In the genomic region with DNA sequence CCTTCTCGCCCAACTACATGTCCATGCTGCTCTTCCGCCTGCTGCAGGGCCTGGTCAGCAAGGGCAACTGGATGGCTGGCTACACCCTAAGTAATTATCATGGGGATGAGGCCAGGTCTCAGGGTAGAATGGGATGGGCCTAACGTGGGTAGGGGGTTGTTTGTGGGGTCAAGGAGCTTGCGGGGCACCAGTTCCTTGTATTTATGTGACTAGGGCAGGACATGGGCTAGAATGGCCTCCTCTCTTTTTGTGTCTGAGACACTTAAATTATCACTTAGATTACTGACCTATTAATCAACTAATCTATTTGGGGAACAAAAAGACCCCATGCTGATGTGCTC, we compare ENCODE assay signal across 16 cellular contexts.
"Had no signal": no experiment of that assay in that cellular context is flagged by ENCODE, and none has a peak within 500 bp of the region (broad histone marks: within the 10 kb centered on the region; RNA-seq: fewer than 3 reads in every experiment).

No MANE protein-coding gene starts in this region.

- H3K27ac ChIP-seq: colonic mucosa, gastrocnemius medialis, heart right ventricle, psoas muscle, suprapubic skin, upper lobe of right lung, WERI-Rb-1 had no signal

- H3K4me3 Mint-ChIP-seq: activated naive CD8-positive, alpha-beta T cell treated with anti-CD3 and anti-CD28 coated beads, Interleukin-2, amount 10 ng/mL, durations not matched to agents 7 days and 5 days; mesothelial cell of epicardium; stimulated activated naive B cell treated with anti-CD40 and anti-IgM and Interleukin-4, amounts not matched to agents 10 μg/mL and 1 μg/mL and 100 μg/mL, for 72 hours; T-cell had no signal

- H3K27me3 Mint-ChIP-seq: activated naive CD8-positive, alpha-beta T cell treated with anti-CD3 and anti-CD28 coated beads, Interleukin-2, amount 10 ng/mL, durations not matched to agents 7 days and 5 days; T-cell had no signal

- H3K9me3 Mint-ChIP-seq: activated naive CD8-positive, alpha-beta T cell treated with anti-CD3 and anti-CD28 coated beads, Interleukin-2, amount 10 ng/mL, durations not matched to agents 7 days and 5 days; mesothelial cell of epicardium; T-cell had no signal

- H3K36me3 ChIP-seq: colonic mucosa, gastrocnemius medialis, heart right ventricle, suprapubic skin, upper lobe of right lung, WERI-Rb-1 had no signal

- H3K27ac Mint-ChIP-seq: activated naive CD8-positive, alpha-beta T cell treated with anti-CD3 and anti-CD28 coated beads, Interleukin-2, amount 10 ng/mL, durations not matched to agents 7 days and 5 days; stimulated activated naive B cell treated with anti-CD40 and anti-IgM and Interleukin-4, amounts not matched to agents 10 μg/mL and 1 μg/mL and 100 μg/mL, for 72 hours; T-cell had no signal

- DNase-seq: activated CD4-positive, alpha-beta T cell treated with anti-CD3 and anti-CD28 coated beads for 4 hours; activated naive CD8-positive, alpha-beta T cell treated with anti-CD3 and anti-CD28 coated beads, Interleukin-2, amount 10 ng/mL, durations not matched to agents 7 days and 5 days; aorta; colonic mucosa; effector CD4-positive, alpha-beta T cell; gastrocnemius medialis; heart right ventricle; nucleus accumbens; psoas muscle; stimulated activated naive B cell treated with anti-CD40 and anti-IgM and Interleukin-4, amounts not matched to agents 10 μg/mL and 1 μg/mL and 100 μg/mL, for 72 hours; T-cell; T1000; WERI-Rb-1 had no signal

- H3K4me3 ChIP-seq: colonic mucosa, gastrocnemius medialis, heart right ventricle, psoas muscle, suprapubic skin, upper lobe of right lung had no signal

- H3K4me1 ChIP-seq: colonic mucosa, gastrocnemius medialis, heart right ventricle, psoas muscle, suprapubic skin, upper lobe of right lung had no signal

- H3K4me1 Mint-ChIP-seq: activated naive CD8-positive, alpha-beta T cell treated with anti-CD3 and anti-CD28 coated beads, Interleukin-2, amount 10 ng/mL, durations not matched to agents 7 days and 5 days; mesothelial cell of epicardium; T-cell had no signal

- H3K36me3 Mint-ChIP-seq: activated naive CD8-positive, alpha-beta T cell treated with anti-CD3 and anti-CD28 coated beads, Interleukin-2, amount 10 ng/mL, durations not matched to agents 7 days and 5 days; T-cell had no signal

- H3K27me3 ChIP-seq: colonic mucosa, gastrocnemius medialis, suprapubic skin, upper lobe of right lung had no signal

- H3K9me3 ChIP-seq: colonic mucosa, gastrocnemius medialis, heart right ventricle, psoas muscle, suprapubic skin, upper lobe of right lung had no signal

- ATAC-seq: gastrocnemius medialis; heart right ventricle; stimulated activated naive B cell treated with anti-CD40 and anti-IgM and Interleukin-4, amounts not matched to agents 10 μg/mL and 1 μg/mL and 100 μg/mL, for 72 hours; T-cell; upper lobe of right lung had no signal
